Comparison of ENCODE assay signal across 8 cellular contexts in the genomic region with DNA sequence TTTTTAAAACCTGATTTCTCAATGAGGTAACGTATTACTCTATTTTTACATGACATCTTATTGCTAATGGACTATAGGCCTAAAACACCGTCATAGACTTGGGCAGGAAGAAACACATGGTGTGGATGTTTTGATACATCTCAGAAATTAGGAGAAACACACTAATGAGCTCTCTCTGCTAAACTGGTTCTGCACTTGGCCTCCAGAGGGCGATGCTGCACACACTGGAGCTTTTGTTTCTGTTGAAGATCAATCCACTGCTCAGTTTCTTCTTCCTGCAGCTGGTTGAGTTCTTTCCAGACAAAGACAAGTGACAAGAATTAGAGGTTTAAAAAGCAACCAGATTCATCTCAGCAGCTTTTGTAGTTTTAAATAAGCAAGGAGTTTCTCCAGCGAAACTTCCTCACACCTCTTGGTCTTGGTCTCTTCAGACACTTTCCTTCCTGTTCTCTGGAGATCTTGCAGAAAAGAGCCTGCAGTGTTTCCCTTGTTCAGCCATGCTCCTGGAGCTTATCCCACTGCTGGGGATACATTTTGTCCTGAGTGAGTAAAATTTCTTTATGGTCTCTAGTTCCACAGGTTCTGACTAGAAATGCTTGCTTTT.
DNase-seq lines count a peak whose midpoint lies in the region; ATAC-seq and TF ChIP-seq lines count a peak whose summit lies in the region.

No MANE protein-coding gene starts in this region.

- WGBS in heart right ventricle, 2 donors: 15 to 17% methylated on average over 4 of the region's 4 CpGs

- H3K27ac Mint-ChIP-seq in progenitor cell of endocrine pancreas: no peak overlapping the region

- TF ChIP-seq CTCF in heart right ventricle (IDR thresholded peaks at IDR 0.05) (peak in 7 of 9 donors; percentile 37 to 78 (median 52)), fibroblast of the aortic adventitia (IDR thresholded peaks at IDR 0.05; ENCODE audit: insufficient read depth, low read length) (peak; percentile 67), progenitor cell of endocrine pancreas (IDR thresholded peaks at IDR 0.05; ENCODE audit: unreplicated experiment) (peak; percentile 85)

- no peak overlapping the region for H3K4me3 Mint-ChIP-seq in progenitor cell of endocrine pancreas (ENCODE audit: low read depth)

- H3K4me1 Mint-ChIP-seq in progenitor cell of endocrine pancreas (ENCODE audit: low read depth): peaks cover 6% of the 10 kb centered on the region

- H3K4me1 ChIP-seq in heart right ventricle: no peaks in the 10 kb centered on the region

- DNase-seq in heart right ventricle (peak in 1 of 2 donors; percentile 21), Right ventricle myocardium inferior (ENCODE audit: missing footprints) (no peak), activated T-cell treated with anti-CD3 and anti-CD28 coated beads for 48 hours (ENCODE audit: low read depth) (peak; percentile 59), fibroblast of the aortic adventitia (ENCODE audit: low read depth) (peak; percentile 12), progenitor cell of endocrine pancreas (ENCODE audit: low spot score, unreplicated experiment) (peak; percentile 37)
- DNase-seq in NK-92 treated with Interleukin-12 subunit alpha and Interleukin-12 subunit beta, amount 100 ng/mL, for 24 hours (lab: John Stamatoyannopoulos, UW): peak; percentile 26

- H3K27me3 ChIP-seq in heart right ventricle: peaks cover 0 to 25% (median 0%) of the 10 kb centered on the region in 7 donors

- H3K4me3 ChIP-seq in heart right ventricle (no peak overlapping the region), fibroblast of the aortic adventitia (ENCODE audit: low read depth, low read length) (no peak overlapping the region)

- no peak overlapping the region for H3K27ac ChIP-seq in heart right ventricle

- no peaks in the 10 kb centered on the region for H3K9me3 Mint-ChIP-seq in progenitor cell of endocrine pancreas (ENCODE audit: low read depth)

- H3K27me3 Mint-ChIP-seq in progenitor cell of endocrine pancreas: peaks cover 8% of the 10 kb centered on the region

- H3K36me3 Mint-ChIP-seq in progenitor cell of endocrine pancreas (ENCODE audit: insufficient read depth): no peaks in the 10 kb centered on the region

- ATAC-seq in heart right ventricle (no peak), Right ventricle myocardium inferior (no peak), HG03354 (IDR thresholded peaks at IDR 0.05; ENCODE audit: poor library complexity, severe bottlenecking, unreplicated experiment) (no peak), GM18520 (IDR thresholded peaks at IDR 0.05; ENCODE audit: unreplicated experiment) (no peak)

- intact Hi-C loops in heart right ventricle (cut with DNase I): no loop called here
- intact Hi-C loops in Right ventricle myocardium inferior (cut with DNase I): no loop called here

- H3K36me3 ChIP-seq in heart right ventricle: no peaks in the 10 kb centered on the region

- H3K9me3 ChIP-seq in heart right ventricle: no peaks in the 10 kb centered on the region
